Comparison of ENCODE assay signal across 10 cellular contexts in the genomic region with DNA sequence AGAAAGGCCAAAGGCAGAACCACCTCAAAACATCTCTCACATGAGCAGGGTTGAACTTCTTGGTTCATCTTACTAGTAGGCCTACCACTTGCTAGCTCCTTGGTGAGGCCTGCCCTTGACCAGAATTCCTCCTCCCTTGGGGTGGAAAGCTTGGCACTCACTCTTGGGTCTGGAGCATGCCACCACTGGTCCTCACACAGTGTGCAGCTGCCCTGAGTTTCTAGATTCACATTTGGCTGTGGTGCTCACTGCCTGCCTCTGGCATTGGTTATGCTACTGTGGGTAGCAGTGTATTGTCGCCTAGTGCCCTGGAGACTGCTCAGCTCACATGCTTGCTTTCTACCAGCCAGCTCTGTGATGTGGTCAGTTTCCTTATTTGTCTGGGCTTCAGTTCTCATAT. TPM values are rescaled to one million over a fixed set of nuclear protein-coding genes. Genes with fewer than 3 reads are reported as not detected.
A peak's percentile ranks its signal among the peaks of the same experiment; 100 is the strongest.
DNase-seq lines count a peak whose midpoint lies in the region; ATAC-seq and TF ChIP-seq lines count a peak whose summit lies in the region.
"Had no signal": no experiment of that assay in that cellular context is flagged by ENCODE, and none has a peak within 500 bp of the region (broad histone marks: within the 10 kb centered on the region; RNA-seq: fewer than 3 reads in every experiment).

No MANE protein-coding gene starts in this region.

- H3K36me3 ChIP-seq in KMS-11 (ENCODE audit: insufficient read depth) (no peaks in the 10 kb centered on the region), heart left ventricle (peaks cover 0 to 19% (median 4%) of the 10 kb centered on the region in 9 donors), body of pancreas (replicated peaks in 1 of 2; ENCODE audit: insufficient read depth in 1 of 2, low read depth in 2 of 2) (peaks cover 0 to 3% of the 10 kb centered on the region in 2 donors)
- H3K36me3 ChIP-seq: pancreas had no signal

- no peaks in the 10 kb centered on the region; the same call in 1 of the 2 replicates for H3K79me2 ChIP-seq in KMS-11 (ENCODE audit: insufficient read depth, low read depth)

- H3K4me3 Mint-ChIP-seq in activated CD8-positive, alpha-beta T cell treated with anti-CD3 and anti-CD28 coated beads, Interleukin-2, amount 10 ng/mL, durations not matched to agents 7 days and 5 days: peak overlapping the region; percentile 92

- 44 to 76% (median 53%) methylated on average over 1 of the region's 1 CpG for WGBS in heart left ventricle, 4 donors
- WGBS in body of pancreas, 2 donors: 92 to 100% methylated on average over 1 of the region's 1 CpG

- H3K27ac Mint-ChIP-seq in activated CD8-positive, alpha-beta T cell treated with anti-CD3 and anti-CD28 coated beads, Interleukin-2, amount 10 ng/mL, durations not matched to agents 7 days and 5 days: peak overlapping the region; percentile 88

- peak; percentile 55 for DNase-seq in activated CD8-positive, alpha-beta T cell treated with anti-CD3 and anti-CD28 coated beads, Interleukin-2, amount 10 ng/mL, durations not matched to agents 7 days and 5 days
- DNase-seq in heart left ventricle: peak in 4 of 5 donors; percentile 49 to 68 (median 54)
- no peak for DNase-seq in body of pancreas
- DNase-seq: KG1; pancreas; stimulated activated CD4-positive, alpha-beta T cell treated with anti-CD3 and anti-CD28 coated beads, Interleukin-4, amount 100 ng/mL, for 4 hours had no signal

- H3K27ac ChIP-seq in KMS-11 (no peak overlapping the region; the same call in 1 of the 2 replicates), heart left ventricle (peak overlapping the region; percentile 20 to 88 (median 62)), skin epidermis (peak overlapping the region in 15 of 21 experiments; percentile 8 to 90 (median 54)), body of pancreas (no peak overlapping the region)
- H3K27ac ChIP-seq: pancreas had no signal

- H3K9me3 ChIP-seq in heart left ventricle (peaks cover 0 to 8% (median 0%) of the 10 kb centered on the region in 12 donors), body of pancreas (no peaks in the 10 kb centered on the region)
- H3K9me3 ChIP-seq: pancreas had no signal

- no peak overlapping the region for H2AFZ ChIP-seq in KMS-11 (ENCODE audit: low read depth)

- H3K4me2 ChIP-seq in KMS-11: peak overlapping the region; percentile 84

- peaks cover 83% of the 10 kb centered on the region for H3K36me3 Mint-ChIP-seq in activated CD8-positive, alpha-beta T cell treated with anti-CD3 and anti-CD28 coated beads, Interleukin-2, amount 10 ng/mL, durations not matched to agents 7 days and 5 days (ENCODE audit: low read depth)

- no peak overlapping the region for H3K4me3 ChIP-seq in KMS-11 (IDR thresholded peaks at IDR 0.05; ENCODE audit: insufficient read depth, low read depth, low read length)
- peak overlapping the region in 1 of 12 donors; percentile 50 for H3K4me3 ChIP-seq in heart left ventricle
- H3K4me3 ChIP-seq in skin epidermis: peak overlapping the region in 1 of 7 experiments; percentile 3
- no peak overlapping the region for H3K4me3 ChIP-seq in body of pancreas
- H3K4me3 ChIP-seq: pancreas had no signal

- POLR2A ChIA-PET in activated CD8-positive, alpha-beta T cell treated with anti-CD3 and anti-CD28 coated beads, Interleukin-2, amount 10 ng/mL, durations not matched to agents 7 days and 5 days (lab: Charles Lee): interaction anchor here (0.7 to 2.0 kb wide), 10 partner anchors 12 to 227 kb away, joined by 3 to 18 read pairs (median 6); a partner anchor contains a TSS

- H3K27me3 ChIP-seq in KMS-11 (ENCODE audit: insufficient read depth, low read depth) (no peaks in the 10 kb centered on the region), heart left ventricle (no peaks in the 10 kb centered on the region), body of pancreas (no peaks in the 10 kb centered on the region)
- H3K27me3 ChIP-seq: pancreas had no signal

- no peak overlapping the region for H3K9ac ChIP-seq in KMS-11

- H3K4me1 ChIP-seq in KMS-11 (ENCODE audit: low read depth, poor library complexity, severe bottlenecking) (peaks cover 77% of the 10 kb centered on the region), heart left ventricle (peaks cover 3 to 71% (median 55%) of the 10 kb centered on the region in 12 donors), body of pancreas (no peaks in the 10 kb centered on the region)
- H3K4me1 ChIP-seq: pancreas had no signal

- no peaks in the 10 kb centered on the region for H3K27me3 Mint-ChIP-seq in activated CD8-positive, alpha-beta T cell treated with anti-CD3 and anti-CD28 coated beads, Interleukin-2, amount 10 ng/mL, durations not matched to agents 7 days and 5 days (ENCODE audit: low read depth)

- peaks cover 11% of the 10 kb centered on the region for H3K9me3 Mint-ChIP-seq in activated CD8-positive, alpha-beta T cell treated with anti-CD3 and anti-CD28 coated beads, Interleukin-2, amount 10 ng/mL, durations not matched to agents 7 days and 5 days (ENCODE audit: insufficient read depth)

- peak; percentile 22 for ATAC-seq in activated CD8-positive, alpha-beta T cell treated with anti-CD3 and anti-CD28 coated beads, Interleukin-2, amount 10 ng/mL, durations not matched to agents 7 days and 5 days
- ATAC-seq in heart left ventricle (peak; percentile 88 to 93 (median 92)), GM18517 (IDR thresholded peaks at IDR 0.05; ENCODE audit: unreplicated experiment) (no peak), HG02870 (IDR thresholded peaks at IDR 0.05; ENCODE audit: unreplicated experiment) (no peak), body of pancreas (no peak)
- ATAC-seq: pancreas had no signal

- intact Hi-C loops in heart left ventricle (cut with DNase I) (loop anchor here in 5 of 10 donors (2.0 to 10.0 kb wide), 5 partner anchors 84 to 264 kb away; a partner anchor contains a TSS), body of pancreas (cut with DNase I) (no loop called here)

- TF ChIP-seq POLR2A in heart left ventricle (IDR thresholded peaks at IDR 0.05): no peak
- TF ChIP-seq POLR2A in body of pancreas (IDR thresholded peaks at IDR 0.05): no peak

- peaks cover 57% of the 10 kb centered on the region for H3K4me1 Mint-ChIP-seq in activated CD8-positive, alpha-beta T cell treated with anti-CD3 and anti-CD28 coated beads, Interleukin-2, amount 10 ng/mL, durations not matched to agents 7 days and 5 days (ENCODE audit: low read depth)

- H4K20me1 ChIP-seq in KMS-11 (ENCODE audit: insufficient read depth): no peaks in the 10 kb centered on the region

- TF ChIP-seq CTCF in KMS-11 (conservative IDR thresholded peaks at IDR 0.05; ENCODE audit: low read depth, low read length) (no peak), heart left ventricle (IDR thresholded peaks at IDR 0.05) (no peak), body of pancreas (IDR thresholded peaks at IDR 0.05) (no peak)

- CTCF ChIA-PET in activated CD8-positive, alpha-beta T cell treated with anti-CD3 and anti-CD28 coated beads, Interleukin-2, amount 10 ng/mL, durations not matched to agents 7 days and 5 days (lab: Charles Lee): interaction anchor here (0.8 to 9.0 kb wide), 14 partner anchors 8 to 262 kb away, joined by 3 to 264 read pairs (median 5); a partner anchor contains a TSS

RNA-seq across cellular contexts. Expression of a gene that starts 23.7 kb away (rescaled TPM):
- total RNA-seq in activated CD8-positive, alpha-beta T cell treated with anti-CD3 and anti-CD28 coated beads, Interleukin-2, amount 10 ng/mL, durations not matched to agents 7 days and 5 days: 10 to 100 TPM; 68.2 to 69.1 TPM
- total RNA-seq in heart left ventricle: 10 to 100 TPM; 12.8 to 23.6 (median 18.1) TPM
- 10 to 100 TPM in 1 of 2 donors, 1 to 10 TPM in 1; 7.3 to 26.9 TPM for polyA plus RNA-seq in heart left ventricle
- total RNA-seq in body of pancreas: 10 to 100 TPM; 13.5 to 18.8 TPM

RNA-seq across cellular contexts. Expression of a gene that starts 23.9 kb away (rescaled TPM):
- 10 to 100 TPM; 18.2 to 20.5 TPM for total RNA-seq in activated CD8-positive, alpha-beta T cell treated with anti-CD3 and anti-CD28 coated beads, Interleukin-2, amount 10 ng/mL, durations not matched to agents 7 days and 5 days
- 10 to 100 TPM; 13.7 to 35.6 (median 20.9) TPM for total RNA-seq in heart left ventricle
- 10 to 100 TPM in 1 of 2 donors, 1 to 10 TPM in 1; 10.0 to 38.3 TPM for polyA plus RNA-seq in heart left ventricle
- 1 to 10 TPM; 4.9 TPM for total RNA-seq in body of pancreas

Comparison
In these comparisons a context has a peak if more than half of its experiments do, and no peak if none do; other contexts are left out.
1. H3K27ac ChIP-seq: peak in heart left ventricle (12 of 12) and skin epidermis (15 of 21); none in KMS-11 (single experiment) and body of pancreas (0 of 4).
2. ATAC-seq: peak in activated CD8-positive, alpha-beta T cell treated with anti-CD3 and anti-CD28 coated beads, Interleukin-2, amount 10 ng/mL, durations not matched to agents 7 days and 5 days (single experiment) and heart left ventricle (4 of 4); none in GM18517 (single experiment), HG02870 (single experiment) and body of pancreas (single experiment).
3. DNase-seq: peak in activated CD8-positive, alpha-beta T cell treated with anti-CD3 and anti-CD28 coated beads, Interleukin-2, amount 10 ng/mL, durations not matched to agents 7 days and 5 days (single experiment) and heart left ventricle (4 of 5); none in body of pancreas (0 of 4).